In the genomic region with DNA sequence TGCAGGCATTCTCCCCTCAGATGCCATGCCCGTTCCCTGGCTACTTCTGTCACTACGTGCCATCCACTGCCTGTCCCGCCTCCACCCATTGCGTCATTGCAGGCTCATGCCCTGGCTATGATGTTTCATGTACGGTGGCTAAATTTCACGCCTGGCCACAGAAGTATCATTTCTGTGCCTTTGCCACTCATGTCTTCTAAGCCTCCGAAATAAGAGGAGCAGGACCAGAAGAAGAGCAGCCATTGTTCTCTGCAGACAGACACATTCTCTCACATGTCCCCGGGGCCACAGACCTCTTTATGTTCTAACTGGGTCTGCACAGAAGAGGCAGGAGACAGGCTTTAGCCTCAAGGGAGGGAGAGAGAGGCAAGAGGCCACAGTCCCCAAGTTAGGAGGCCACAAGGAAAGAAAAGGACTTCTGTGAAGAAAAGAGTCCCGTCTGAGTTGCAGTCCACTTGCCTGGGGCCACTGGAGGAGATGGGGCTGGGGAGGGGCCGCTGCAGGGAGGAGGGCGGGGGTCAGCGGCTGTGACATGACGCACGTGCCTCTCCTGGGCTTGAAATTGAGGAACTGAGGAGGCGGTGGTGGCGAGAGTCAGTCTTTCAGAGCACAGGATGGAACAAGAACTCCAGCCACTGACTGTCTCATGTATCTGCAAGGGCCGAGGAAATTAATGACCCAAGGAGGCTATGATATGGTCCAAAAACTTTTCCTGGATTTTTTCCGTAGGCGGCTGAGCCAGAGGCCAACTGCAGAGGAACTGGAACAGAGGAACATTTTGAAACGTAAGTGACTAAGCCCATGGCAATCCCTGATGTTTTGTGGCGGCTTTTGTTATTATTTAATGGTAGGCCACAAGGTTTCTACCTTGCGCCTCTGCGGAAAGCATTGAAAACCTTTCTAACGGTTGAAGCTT, we compare ENCODE assay signal across 1 cellular context.
TF ChIP-seq lines count a peak whose summit lies in the region.

No MANE protein-coding gene starts in this region.

TF ChIP-seq in GM12878, 131 proteins besides CTCF, POLR2A, EP300 and RAD21 (continues in another document):
- TF ChIP-seq ZBED1 (IDR thresholded peaks at IDR 0.05; ENCODE audit: borderline replicate concordance) (0 out of 2 replicates have a peak, but pooled peaks have one; percentile 18), TBL1XR1 (IDR thresholded peaks at IDR 0.05; ENCODE audit: low read depth, low read length) (no peak), NRF1 (conservative IDR thresholded peaks at IDR 0.05; ENCODE audit: low read depth, low read length) (no peak), HCFC1 (IDR thresholded peaks at IDR 0.05; ENCODE audit: low read length) (no peak), POLR2AphosphoS2 (IDR thresholded peaks at IDR 0.05; ENCODE audit: low read depth, low read length) (0 out of 2 replicates have a peak, but pooled peaks have one; percentile 33), IKZF2 (IDR thresholded peaks at IDR 0.05) (peak; percentile 78 to 84; a peak in 2 of 4 replicates), ZNF274 (IDR thresholded peaks at IDR 0.05; ENCODE audit: insufficient read depth, insufficient read length) (no peak), SRF (IDR thresholded peaks at IDR 0.05; ENCODE audit: low read depth in 2 of 2, low read length in 2 of 2) (0 out of 4 replicates have a peak, but pooled peaks of 1 of the 2 experiments have one; percentile 38), TAF1 (IDR thresholded peaks at IDR 0.05; ENCODE audit: borderline replicate concordance, low read depth, low read length) (peak; percentile 90), SPI1 (IDR thresholded peaks at IDR 0.05; ENCODE audit: borderline replicate concordance, insufficient read depth, low read depth, low read length) (peak; percentile 94), ATF7 (IDR thresholded peaks at IDR 0.05; ENCODE audit: low read depth) (peak; percentile 36), GATAD2B (conservative IDR thresholded peaks at IDR 0.05; ENCODE audit: low read depth) (0 out of 2 replicates have a peak, but pooled peaks have one; percentile 48), ZSCAN29 (IDR thresholded peaks at IDR 0.05) (no peak), EED (IDR thresholded peaks at IDR 0.05; ENCODE audit: low read depth) (peak; percentile 67; the same call in 1 of the 2 replicates), KDM1A (IDR thresholded peaks at IDR 0.05; ENCODE audit: borderline replicate concordance) (no peak), JUND (IDR thresholded peaks at IDR 0.05; ENCODE audit: low read depth, low read length) (no peak), CBX3 (IDR thresholded peaks at IDR 0.05; ENCODE audit: borderline replicate concordance, low read depth) (no peak), ZNF24 (IDR thresholded peaks at IDR 0.05) (0 out of 2 replicates have a peak, but pooled peaks have one; percentile 14), BACH1 (IDR thresholded peaks at IDR 0.05; ENCODE audit: borderline replicate concordance) (peak; percentile 66; the same call in 1 of the 2 replicates), RUNX3 (IDR thresholded peaks at IDR 0.05; ENCODE audit: low read length) (peak; percentile 47), CREM (IDR thresholded peaks at IDR 0.05; ENCODE audit: low read depth) (peak; percentile 61), GABPA (IDR thresholded peaks at IDR 0.05; ENCODE audit: low read depth) (no peak), ZNF622 (IDR thresholded peaks at IDR 0.05) (no peak), ZNF207 (IDR thresholded peaks at IDR 0.05; ENCODE audit: borderline replicate concordance) (0 out of 2 replicates have a peak, but pooled peaks have one; percentile 26), CHD2 (IDR thresholded peaks at IDR 0.05; ENCODE audit: borderline replicate concordance, low read depth, low read length) (no peak)
- TF ChIP-seq, protein P1, sequence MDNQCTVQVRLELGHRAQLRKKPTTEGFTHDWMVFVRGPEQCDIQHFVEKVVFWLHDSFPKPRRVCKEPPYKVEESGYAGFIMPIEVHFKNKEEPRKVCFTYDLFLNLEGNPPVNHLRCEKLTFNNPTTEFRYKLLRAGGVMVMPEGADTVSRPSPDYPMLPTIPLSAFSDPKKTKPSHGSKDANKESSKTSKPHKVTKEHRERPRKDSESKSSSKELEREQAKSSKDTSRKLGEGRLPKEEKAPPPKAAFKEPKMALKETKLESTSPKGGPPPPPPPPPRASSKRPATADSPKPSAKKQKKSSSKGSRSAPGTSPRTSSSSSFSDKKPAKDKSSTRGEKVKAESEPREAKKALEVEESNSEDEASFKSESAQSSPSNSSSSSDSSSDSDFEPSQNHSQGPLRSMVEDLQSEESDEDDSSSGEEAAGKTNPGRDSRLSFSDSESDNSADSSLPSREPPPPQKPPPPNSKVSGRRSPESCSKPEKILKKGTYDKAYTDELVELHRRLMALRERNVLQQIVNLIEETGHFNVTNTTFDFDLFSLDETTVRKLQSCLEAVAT (IDR thresholded peaks at IDR 0.05), result no peak
- TF ChIP-seq, protein P2, sequence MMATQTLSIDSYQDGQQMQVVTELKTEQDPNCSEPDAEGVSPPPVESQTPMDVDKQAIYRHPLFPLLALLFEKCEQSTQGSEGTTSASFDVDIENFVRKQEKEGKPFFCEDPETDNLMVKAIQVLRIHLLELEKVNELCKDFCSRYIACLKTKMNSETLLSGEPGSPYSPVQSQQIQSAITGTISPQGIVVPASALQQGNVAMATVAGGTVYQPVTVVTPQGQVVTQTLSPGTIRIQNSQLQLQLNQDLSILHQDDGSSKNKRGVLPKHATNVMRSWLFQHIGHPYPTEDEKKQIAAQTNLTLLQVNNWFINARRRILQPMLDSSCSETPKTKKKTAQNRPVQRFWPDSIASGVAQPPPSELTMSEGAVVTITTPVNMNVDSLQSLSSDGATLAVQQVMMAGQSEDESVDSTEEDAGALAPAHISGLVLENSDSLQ (IDR thresholded peaks at IDR 0.05), result peak; percentile 9
- TF ChIP-seq, protein P3, sequence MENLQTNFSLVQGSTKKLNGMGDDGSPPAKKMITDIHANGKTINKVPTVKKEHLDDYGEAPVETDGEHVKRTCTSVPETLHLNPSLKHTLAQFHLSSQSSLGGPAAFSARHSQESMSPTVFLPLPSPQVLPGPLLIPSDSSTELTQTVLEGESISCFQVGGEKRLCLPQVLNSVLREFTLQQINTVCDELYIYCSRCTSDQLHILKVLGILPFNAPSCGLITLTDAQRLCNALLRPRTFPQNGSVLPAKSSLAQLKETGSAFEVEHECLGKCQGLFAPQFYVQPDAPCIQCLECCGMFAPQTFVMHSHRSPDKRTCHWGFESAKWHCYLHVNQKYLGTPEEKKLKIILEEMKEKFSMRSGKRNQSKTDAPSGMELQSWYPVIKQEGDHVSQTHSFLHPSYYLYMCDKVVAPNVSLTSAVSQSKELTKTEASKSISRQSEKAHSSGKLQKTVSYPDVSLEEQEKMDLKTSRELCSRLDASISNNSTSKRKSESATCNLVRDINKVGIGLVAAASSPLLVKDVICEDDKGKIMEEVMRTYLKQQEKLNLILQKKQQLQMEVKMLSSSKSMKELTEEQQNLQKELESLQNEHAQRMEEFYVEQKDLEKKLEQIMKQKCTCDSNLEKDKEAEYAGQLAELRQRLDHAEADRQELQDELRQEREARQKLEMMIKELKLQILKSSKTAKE (IDR thresholded peaks at IDR 0.05; ENCODE audit: low read depth, poor library complexity, severe bottlenecking), result peak; percentile 57
- TF ChIP-seq, protein P4, sequence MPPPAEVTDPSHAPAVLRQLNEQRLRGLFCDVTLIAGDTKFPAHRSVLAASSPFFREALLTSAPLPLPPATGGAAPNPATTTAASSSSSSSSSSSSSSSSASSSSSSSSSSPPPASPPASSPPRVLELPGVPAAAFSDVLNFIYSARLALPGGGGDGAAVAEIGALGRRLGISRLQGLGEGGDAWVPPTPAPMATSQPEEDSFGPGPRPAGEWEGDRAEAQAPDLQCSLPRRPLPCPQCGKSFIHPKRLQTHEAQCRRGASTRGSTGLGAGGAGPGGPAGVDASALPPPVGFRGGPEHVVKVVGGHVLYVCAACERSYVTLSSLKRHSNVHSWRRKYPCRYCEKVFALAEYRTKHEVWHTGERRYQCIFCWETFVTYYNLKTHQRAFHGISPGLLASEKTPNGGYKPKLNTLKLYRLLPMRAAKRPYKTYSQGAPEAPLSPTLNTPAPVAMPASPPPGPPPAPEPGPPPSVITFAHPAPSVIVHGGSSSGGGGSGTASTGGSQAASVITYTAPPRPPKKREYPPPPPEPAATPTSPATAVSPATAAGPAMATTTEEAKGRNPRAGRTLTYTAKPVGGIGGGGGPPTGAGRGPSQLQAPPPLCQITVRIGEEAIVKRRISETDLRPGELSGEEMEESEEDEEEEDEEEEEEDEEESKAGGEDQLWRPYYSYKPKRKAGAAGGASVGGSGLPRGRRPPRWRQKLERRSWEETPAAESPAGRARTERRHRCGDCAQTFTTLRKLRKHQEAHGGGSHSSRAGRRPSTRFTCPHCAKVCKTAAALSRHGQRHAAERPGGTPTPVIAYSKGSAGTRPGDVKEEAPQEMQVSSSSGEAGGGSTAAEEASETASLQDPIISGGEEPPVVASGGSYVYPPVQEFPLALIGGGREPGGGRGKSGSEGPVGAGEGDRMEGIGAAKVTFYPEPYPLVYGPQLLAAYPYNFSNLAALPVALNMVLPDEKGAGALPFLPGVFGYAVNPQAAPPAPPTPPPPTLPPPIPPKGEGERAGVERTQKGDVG (CRISPR knock-in tag; IDR thresholded peaks at IDR 0.05), result no peak
- TF ChIP-seq, protein P5, sequence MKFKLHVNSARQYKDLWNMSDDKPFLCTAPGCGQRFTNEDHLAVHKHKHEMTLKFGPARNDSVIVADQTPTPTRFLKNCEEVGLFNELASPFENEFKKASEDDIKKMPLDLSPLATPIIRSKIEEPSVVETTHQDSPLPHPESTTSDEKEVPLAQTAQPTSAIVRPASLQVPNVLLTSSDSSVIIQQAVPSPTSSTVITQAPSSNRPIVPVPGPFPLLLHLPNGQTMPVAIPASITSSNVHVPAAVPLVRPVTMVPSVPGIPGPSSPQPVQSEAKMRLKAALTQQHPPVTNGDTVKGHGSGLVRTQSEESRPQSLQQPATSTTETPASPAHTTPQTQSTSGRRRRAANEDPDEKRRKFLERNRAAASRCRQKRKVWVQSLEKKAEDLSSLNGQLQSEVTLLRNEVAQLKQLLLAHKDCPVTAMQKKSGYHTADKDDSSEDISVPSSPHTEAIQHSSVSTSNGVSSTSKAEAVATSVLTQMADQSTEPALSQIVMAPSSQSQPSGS (IDR thresholded peaks at IDR 0.05; ENCODE audit: low read length), result no peak
- TF ChIP-seq, protein P6, sequence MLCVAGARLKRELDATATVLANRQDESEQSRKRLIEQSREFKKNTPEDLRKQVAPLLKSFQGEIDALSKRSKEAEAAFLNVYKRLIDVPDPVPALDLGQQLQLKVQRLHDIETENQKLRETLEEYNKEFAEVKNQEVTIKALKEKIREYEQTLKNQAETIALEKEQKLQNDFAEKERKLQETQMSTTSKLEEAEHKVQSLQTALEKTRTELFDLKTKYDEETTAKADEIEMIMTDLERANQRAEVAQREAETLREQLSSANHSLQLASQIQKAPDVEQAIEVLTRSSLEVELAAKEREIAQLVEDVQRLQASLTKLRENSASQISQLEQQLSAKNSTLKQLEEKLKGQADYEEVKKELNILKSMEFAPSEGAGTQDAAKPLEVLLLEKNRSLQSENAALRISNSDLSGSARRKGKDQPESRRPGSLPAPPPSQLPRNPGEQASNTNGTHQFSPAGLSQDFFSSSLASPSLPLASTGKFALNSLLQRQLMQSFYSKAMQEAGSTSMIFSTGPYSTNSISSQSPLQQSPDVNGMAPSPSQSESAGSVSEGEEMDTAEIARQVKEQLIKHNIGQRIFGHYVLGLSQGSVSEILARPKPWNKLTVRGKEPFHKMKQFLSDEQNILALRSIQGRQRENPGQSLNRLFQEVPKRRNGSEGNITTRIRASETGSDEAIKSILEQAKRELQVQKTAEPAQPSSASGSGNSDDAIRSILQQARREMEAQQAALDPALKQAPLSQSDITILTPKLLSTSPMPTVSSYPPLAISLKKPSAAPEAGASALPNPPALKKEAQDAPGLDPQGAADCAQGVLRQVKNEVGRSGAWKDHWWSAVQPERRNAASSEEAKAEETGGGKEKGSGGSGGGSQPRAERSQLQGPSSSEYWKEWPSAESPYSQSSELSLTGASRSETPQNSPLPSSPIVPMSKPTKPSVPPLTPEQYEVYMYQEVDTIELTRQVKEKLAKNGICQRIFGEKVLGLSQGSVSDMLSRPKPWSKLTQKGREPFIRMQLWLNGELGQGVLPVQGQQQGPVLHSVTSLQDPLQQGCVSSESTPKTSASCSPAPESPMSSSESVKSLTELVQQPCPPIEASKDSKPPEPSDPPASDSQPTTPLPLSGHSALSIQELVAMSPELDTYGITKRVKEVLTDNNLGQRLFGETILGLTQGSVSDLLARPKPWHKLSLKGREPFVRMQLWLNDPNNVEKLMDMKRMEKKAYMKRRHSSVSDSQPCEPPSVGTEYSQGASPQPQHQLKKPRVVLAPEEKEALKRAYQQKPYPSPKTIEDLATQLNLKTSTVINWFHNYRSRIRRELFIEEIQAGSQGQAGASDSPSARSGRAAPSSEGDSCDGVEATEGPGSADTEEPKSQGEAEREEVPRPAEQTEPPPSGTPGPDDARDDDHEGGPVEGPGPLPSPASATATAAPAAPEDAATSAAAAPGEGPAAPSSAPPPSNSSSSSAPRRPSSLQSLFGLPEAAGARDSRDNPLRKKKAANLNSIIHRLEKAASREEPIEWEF (IDR thresholded peaks at IDR 0.05; ENCODE audit: insufficient replicate concordance, low read depth, low read length), result no peak
- TF ChIP-seq, protein P7, sequence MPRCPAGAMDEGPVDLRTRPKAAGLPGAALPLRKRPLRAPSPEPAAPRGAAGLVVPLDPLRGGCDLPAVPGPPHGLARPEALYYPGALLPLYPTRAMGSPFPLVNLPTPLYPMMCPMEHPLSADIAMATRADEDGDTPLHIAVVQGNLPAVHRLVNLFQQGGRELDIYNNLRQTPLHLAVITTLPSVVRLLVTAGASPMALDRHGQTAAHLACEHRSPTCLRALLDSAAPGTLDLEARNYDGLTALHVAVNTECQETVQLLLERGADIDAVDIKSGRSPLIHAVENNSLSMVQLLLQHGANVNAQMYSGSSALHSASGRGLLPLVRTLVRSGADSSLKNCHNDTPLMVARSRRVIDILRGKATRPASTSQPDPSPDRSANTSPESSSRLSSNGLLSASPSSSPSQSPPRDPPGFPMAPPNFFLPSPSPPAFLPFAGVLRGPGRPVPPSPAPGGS (IDR thresholded peaks at IDR 0.05; ENCODE audit: borderline replicate concordance, insufficient read depth, low read depth, low read length, poor library complexity, severe bottlenecking), result peak; percentile 48
- TF ChIP-seq, protein P8, sequence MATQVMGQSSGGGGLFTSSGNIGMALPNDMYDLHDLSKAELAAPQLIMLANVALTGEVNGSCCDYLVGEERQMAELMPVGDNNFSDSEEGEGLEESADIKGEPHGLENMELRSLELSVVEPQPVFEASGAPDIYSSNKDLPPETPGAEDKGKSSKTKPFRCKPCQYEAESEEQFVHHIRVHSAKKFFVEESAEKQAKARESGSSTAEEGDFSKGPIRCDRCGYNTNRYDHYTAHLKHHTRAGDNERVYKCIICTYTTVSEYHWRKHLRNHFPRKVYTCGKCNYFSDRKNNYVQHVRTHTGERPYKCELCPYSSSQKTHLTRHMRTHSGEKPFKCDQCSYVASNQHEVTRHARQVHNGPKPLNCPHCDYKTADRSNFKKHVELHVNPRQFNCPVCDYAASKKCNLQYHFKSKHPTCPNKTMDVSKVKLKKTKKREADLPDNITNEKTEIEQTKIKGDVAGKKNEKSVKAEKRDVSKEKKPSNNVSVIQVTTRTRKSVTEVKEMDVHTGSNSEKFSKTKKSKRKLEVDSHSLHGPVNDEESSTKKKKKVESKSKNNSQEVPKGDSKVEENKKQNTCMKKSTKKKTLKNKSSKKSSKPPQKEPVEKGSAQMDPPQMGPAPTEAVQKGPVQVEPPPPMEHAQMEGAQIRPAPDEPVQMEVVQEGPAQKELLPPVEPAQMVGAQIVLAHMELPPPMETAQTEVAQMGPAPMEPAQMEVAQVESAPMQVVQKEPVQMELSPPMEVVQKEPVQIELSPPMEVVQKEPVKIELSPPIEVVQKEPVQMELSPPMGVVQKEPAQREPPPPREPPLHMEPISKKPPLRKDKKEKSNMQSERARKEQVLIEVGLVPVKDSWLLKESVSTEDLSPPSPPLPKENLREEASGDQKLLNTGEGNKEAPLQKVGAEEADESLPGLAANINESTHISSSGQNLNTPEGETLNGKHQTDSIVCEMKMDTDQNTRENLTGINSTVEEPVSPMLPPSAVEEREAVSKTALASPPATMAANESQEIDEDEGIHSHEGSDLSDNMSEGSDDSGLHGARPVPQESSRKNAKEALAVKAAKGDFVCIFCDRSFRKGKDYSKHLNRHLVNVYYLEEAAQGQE (IDR thresholded peaks at IDR 0.05; ENCODE audit: low read depth, low read length), result no peak
